31 cellular contexts compared by ENCODE assay signal in genomic region chr2:221676566-221677172, GRCh38.
A peak's percentile ranks its signal among the peaks of the same experiment; 100 is the strongest.
DNase-seq lines count a peak whose midpoint lies in the region; ATAC-seq and TF ChIP-seq lines count a peak whose summit lies in the region.
"Had no signal": no experiment of that assay in that cellular context is flagged by ENCODE, and none has a peak within 500 bp of the region (broad histone marks: within the 10 kb centered on the region; RNA-seq: fewer than 3 reads in every experiment).

No MANE protein-coding gene starts in this region.

- in situ Hi-C loops in HAP-1 (cut with MboI; ENCODE audit: low sequenced_read_pairs), result no loop called here
- in situ Hi-C loops in GM13977 (cut with MboI; ENCODE audit: low pct_unique_long_range_greater_than_20kb, low sequenced_read_pairs, unreplicated experiment), result no loop called here

- H3K4me1 ChIP-seq in HAP-1, result peaks cover 60% of the 10 kb centered on the region
- no peaks in the 10 kb centered on the region for H3K4me1 ChIP-seq in osteoblast (ENCODE audit: insufficient read depth, low read length)
- H3K4me1 ChIP-seq: gastrocnemius medialis, prostate gland, testis had no signal

- no peak for ATAC-seq in HG02798 (IDR thresholded peaks at IDR 0.05; ENCODE audit: poor library complexity, unreplicated experiment)
- ATAC-seq: gastrocnemius medialis, K562 had no signal

- no peak overlapping the region for H3K4me3 ChIP-seq in HAP-1
- H3K4me3 ChIP-seq in retinal pigment epithelial cell (ENCODE audit: low read length), result no peak overlapping the region
- H3K4me3 ChIP-seq in osteoblast (ENCODE audit: insufficient read depth, low read length), result no peak overlapping the region
- H3K4me3 ChIP-seq: cardiac muscle cell, coronary artery, gastrocnemius medialis, K562, prostate gland, testis had no signal

- peak; percentile 29 to 38 for DNase-seq in HAP-1 (ENCODE audit: low spot score in 2 of 2)
- peak; percentile 35 for DNase-seq in RWPE1 (ENCODE audit: low spot score)
- DNase-seq in epithelial cell of prostate (ENCODE audit: low read depth, low spot score), result peak; percentile 20
- DNase-seq in retinal pigment epithelial cell (ENCODE audit: low read depth), result peak; percentile 96
- no peak for DNase-seq in osteoblast (ENCODE audit: insufficient read length, low spot score, missing footprints)
- no peak for DNase-seq in NCI-H1436 treated with DMSO at 0.1 percent for 48 hours (lab: John Stamatoyannopoulos, UW)
- DNase-seq in GM13977 (ENCODE audit: low spot score), result no peak
- DNase-seq: activated CD4-positive, alpha-beta T cell treated with anti-CD3 and anti-CD28 coated beads for 48 hours; activated naive CD4-positive, alpha-beta T cell; activated T-cell treated with anti-CD3 and anti-CD28 coated beads, Interleukin-2, amount 50 U/mL, for 24 hours; amniotic stem cell; Calu3; DMS79 treated with DMSO at 0.1 percent for 48 hours; effector memory CD4-positive, alpha-beta T cell; gastrocnemius medialis; GOT3; hypothalamus; immature natural killer cell; mesendoderm; MM.1S; naive B cell; NCI-H1436; NCI-H2107; stimulated activated naive CD4-positive, alpha-beta T cell treated with Interleukin-2 at 50 U/mL for 16 hours; testis had no signal

- H3K79me2 ChIP-seq in osteoblast (ENCODE audit: insufficient read depth, low read length), result no peaks in the 10 kb centered on the region

- no peak overlapping the region for H3K4me2 ChIP-seq in osteoblast (ENCODE audit: insufficient read depth, low read length)

- H3K27ac ChIP-seq in RWPE1, result no peak overlapping the region
- no peak overlapping the region for H3K27ac ChIP-seq in epithelial cell of prostate
- H3K27ac ChIP-seq in osteoblast (ENCODE audit: low read depth, low read length), result no peak overlapping the region
- H3K27ac ChIP-seq: cardiac muscle cell, coronary artery, gastrocnemius medialis, prostate gland, testis, VCaP had no signal

- H2AFZ ChIP-seq in osteoblast (ENCODE audit: low read length), result no peak overlapping the region

- H3K36me3 ChIP-seq in HAP-1 (replicated peaks), result no peaks in the 10 kb centered on the region
- no peaks in the 10 kb centered on the region for H3K36me3 ChIP-seq in osteoblast (ENCODE audit: insufficient read depth, low read length)
- H3K36me3 ChIP-seq: cardiac muscle cell, gastrocnemius medialis, prostate gland had no signal

- POLR2A ChIA-PET in RWPE1 (lab: Yijun Ruan, JAX; ENCODE audit: low non-redundant PET), result no interaction called here

- CTCF ChIA-PET in RWPE1 (lab: Yijun Ruan, JAX), result interaction anchor here (0.6 kb wide), 2 partner anchors 399 to 695 kb away, joined by 3 to 6 read pairs; no protein-coding TSS in a partner anchor

- no peaks in the 10 kb centered on the region for H4K20me1 ChIP-seq in osteoblast (ENCODE audit: insufficient read depth, low read length)

- no peaks in the 10 kb centered on the region for H3K9me3 ChIP-seq in HAP-1
- H3K9me3 ChIP-seq in osteoblast (ENCODE audit: low read depth, low read length), result no peaks in the 10 kb centered on the region
- H3K9me3 ChIP-seq: gastrocnemius medialis, prostate gland, testis had no signal

- H3K27me3 ChIP-seq in HAP-1 (ENCODE audit: low read depth) (no peaks in the 10 kb centered on the region), osteoblast (ENCODE audit: insufficient read depth, low read length) (no peaks in the 10 kb centered on the region)
- H3K27me3 ChIP-seq: cardiac muscle cell, gastrocnemius medialis, testis had no signal

- TF ChIP-seq CTCF in RWPE1 (conservative IDR thresholded peaks at IDR 0.05; ENCODE audit: low read depth), result no peak
- no peak for TF ChIP-seq CTCF in retinal pigment epithelial cell (conservative IDR thresholded peaks at IDR 0.05; ENCODE audit: low read depth, low read length)
- TF ChIP-seq CTCF in osteoblast (IDR thresholded peaks at IDR 0.05; ENCODE audit: extremely low read depth, low read depth, low read length), result no peak
- no peak for TF ChIP-seq CTCF in GM13977 (IDR thresholded peaks at IDR 0.05; ENCODE audit: extremely low read depth, insufficient read depth, missing control alignments)

Comparison
In these comparisons a context has a peak if more than half of its experiments do, and no peak if none do; other contexts are left out.
1. DNase-seq: peak in HAP-1 (2 of 2), RWPE1 (single experiment), epithelial cell of prostate (single experiment) and retinal pigment epithelial cell (single experiment); none in osteoblast (single experiment), NCI-H1436 treated with DMSO at 0.1 percent for 48 hours (single experiment) and GM13977 (single experiment).